2 cellular contexts compared by ENCODE assay signal in the genomic region with DNA sequence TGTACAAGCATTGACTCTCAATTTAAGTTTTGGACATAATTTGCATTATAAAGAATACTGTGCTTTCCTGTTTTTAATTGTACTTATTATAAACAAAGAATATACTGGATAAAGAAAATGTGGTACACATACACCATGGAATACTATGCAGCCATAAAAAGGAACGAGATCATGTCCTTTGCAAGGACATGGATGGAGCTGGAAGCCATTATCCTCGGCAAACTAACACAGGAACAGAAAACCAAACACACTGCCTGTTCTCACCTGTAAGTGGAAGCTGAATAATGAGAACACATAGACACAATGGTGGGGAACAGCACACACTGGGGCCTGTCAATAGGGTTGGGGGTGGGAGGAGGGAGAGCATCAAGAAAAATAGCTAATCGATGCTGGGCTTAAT.
TF ChIP-seq lines count a peak whose summit lies in the region.

No MANE protein-coding gene starts in this region.

TF ChIP-seq in HEK293, 187 proteins besides CTCF, POLR2A, EP300 and RAD21:
- TF ChIP-seq ZNF146 (tag by site-specific recombination; IDR thresholded peaks at IDR 0.05): peak; percentile 95

TF ChIP-seq in K562, 482 proteins besides CTCF, POLR2A, EP300 and RAD21:
- peak; percentile 42 for TF ChIP-seq ZNF146 (CRISPR knock-in tag; IDR thresholded peaks at IDR 0.05; ENCODE audit: unreplicated experiment)
